In the genomic region with DNA sequence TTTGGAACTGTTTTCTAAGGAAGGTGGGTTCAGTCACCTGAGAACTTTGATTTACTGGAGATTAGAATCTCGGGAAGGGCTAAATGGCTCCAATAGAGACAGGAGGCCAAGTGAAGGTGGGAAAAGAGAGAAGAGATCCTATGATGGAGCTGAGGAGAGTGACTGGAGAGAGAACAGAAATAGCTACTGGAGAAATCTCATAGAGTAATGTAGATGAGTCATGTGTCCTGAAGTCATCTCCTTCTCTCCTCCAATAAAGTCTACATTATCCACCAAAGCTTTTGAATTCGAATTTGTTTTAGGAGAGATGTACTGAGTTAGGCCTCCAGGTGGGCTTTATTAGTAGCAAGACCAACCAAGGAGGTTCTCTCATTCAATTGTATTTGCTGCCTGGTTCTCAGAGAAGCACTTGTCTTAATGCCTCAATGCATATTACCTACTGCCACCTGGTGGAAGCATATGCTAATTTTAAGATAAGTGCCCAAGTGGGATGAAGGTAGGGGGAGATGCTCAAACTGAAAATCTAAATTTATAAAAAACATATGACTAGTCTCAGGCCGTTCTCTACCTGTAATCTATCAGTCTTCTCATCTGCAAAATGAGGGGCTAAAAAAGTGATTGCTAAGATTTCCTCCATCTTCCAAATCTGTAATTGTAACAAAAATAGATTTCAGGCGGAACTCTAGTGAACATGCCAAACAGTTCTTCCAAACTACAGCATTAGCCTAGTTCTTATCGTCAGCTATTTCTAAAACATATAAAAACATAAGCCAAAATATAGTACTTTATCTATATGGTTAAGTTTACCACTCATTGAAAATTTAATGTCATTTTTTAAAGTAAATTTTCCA, we compare ENCODE assay signal across 8 cellular contexts. TPM values are rescaled to one million over a fixed set of nuclear protein-coding genes. Genes with fewer than 3 reads are reported as not detected.
DNase-seq lines count a peak whose midpoint lies in the region; ATAC-seq and TF ChIP-seq lines count a peak whose summit lies in the region.

No MANE protein-coding gene starts in this region.

- in situ Hi-C loops in HAP-1 (cut with MboI; ENCODE audit: low sequenced_read_pairs): no loop called here

- H3K27me3 Mint-ChIP-seq in activated naive CD8-positive, alpha-beta T cell treated with anti-CD3 and anti-CD28 coated beads, Interleukin-2, amount 10 ng/mL, durations not matched to agents 7 days and 5 days: no peaks in the 10 kb centered on the region

- H3K9me3 ChIP-seq in HAP-1: no peaks in the 10 kb centered on the region

- peaks cover 0 to 4% of the 10 kb centered on the region in 2 donors for H3K9me3 Mint-ChIP-seq in activated naive CD4-positive, alpha-beta T cell treated with anti-CD3 and anti-CD28 coated beads, Interleukin-2, amount 50 U/mL, for 72 hours
- no peaks in the 10 kb centered on the region for H3K9me3 Mint-ChIP-seq in activated naive CD8-positive, alpha-beta T cell treated with anti-CD3 and anti-CD28 coated beads, Interleukin-2, amount 10 ng/mL, durations not matched to agents 7 days and 5 days

- H3K4me3 Mint-ChIP-seq in activated naive CD8-positive, alpha-beta T cell treated with anti-CD3 and anti-CD28 coated beads, Interleukin-2, amount 10 ng/mL, durations not matched to agents 7 days and 5 days: no peak overlapping the region

- POLR2A ChIA-PET in activated naive CD8-positive, alpha-beta T cell treated with anti-CD3 and anti-CD28 coated beads, Interleukin-2, amount 10 ng/mL, durations not matched to agents 7 days and 5 days (lab: Charles Lee): interaction anchor here (1.5 kb wide), 1 partner anchor 20 kb away, joined by 3 read pairs; no protein-coding TSS in a partner anchor

- TF ChIP-seq CTCF in kidney epithelial cell (IDR thresholded peaks at IDR 0.05; ENCODE audit: insufficient read depth, low read length, poor library complexity, severe bottlenecking): peak; percentile 65

- H3K4me1 Mint-ChIP-seq in activated naive CD8-positive, alpha-beta T cell treated with anti-CD3 and anti-CD28 coated beads, Interleukin-2, amount 10 ng/mL, durations not matched to agents 7 days and 5 days: peaks cover 37% of the 10 kb centered on the region

- H3K36me3 Mint-ChIP-seq in activated naive CD4-positive, alpha-beta T cell treated with anti-CD3 and anti-CD28 coated beads, Interleukin-2, amount 50 U/mL, for 72 hours: peaks cover 5 to 32% of the 10 kb centered on the region in 2 donors
- H3K36me3 Mint-ChIP-seq in activated naive CD8-positive, alpha-beta T cell treated with anti-CD3 and anti-CD28 coated beads, Interleukin-2, amount 10 ng/mL, durations not matched to agents 7 days and 5 days: peaks cover 49% of the 10 kb centered on the region

- H3K4me3 ChIP-seq in HAP-1 (no peak overlapping the region), kidney epithelial cell (ENCODE audit: low read depth, low read length) (no peak overlapping the region)

- DNase-seq in activated naive CD4-positive, alpha-beta T cell treated with anti-CD3 and anti-CD28 coated beads, Interleukin-2, amount 50 U/mL, for 72 hours (ENCODE audit: low spot score in 2 of 2): no peak
- DNase-seq in activated naive CD4-positive, alpha-beta T cell treated with anti-CD3 and anti-CD28 coated beads, Interleukin-2, amount 50 U/mL, for 16 hours: no peak
- DNase-seq in HAP-1 (ENCODE audit: low spot score in 2 of 2) (peak; percentile 29 to 61), NCI-H1092 (lab: John Stamatoyannopoulos, UW) (peak; percentile 45), kidney epithelial cell (ENCODE audit: low read depth) (peak; percentile 34), activated gamma-delta T cell treated with Interleukin-2 at 50 U/mL for 16 hours (no peak), nucleus accumbens (lab: John Stamatoyannopoulos, UW) (no peak)
- DNase-seq in activated naive CD8-positive, alpha-beta T cell treated with anti-CD3 and anti-CD28 coated beads, Interleukin-2, amount 10 ng/mL, durations not matched to agents 7 days and 5 days: no peak

- peak overlapping the region; percentile 66 to 91 for H3K27ac Mint-ChIP-seq in activated naive CD4-positive, alpha-beta T cell treated with anti-CD3 and anti-CD28 coated beads, Interleukin-2, amount 50 U/mL, for 72 hours
- H3K27ac Mint-ChIP-seq in activated naive CD8-positive, alpha-beta T cell treated with anti-CD3 and anti-CD28 coated beads, Interleukin-2, amount 10 ng/mL, durations not matched to agents 7 days and 5 days: no peak overlapping the region

- no peaks in the 10 kb centered on the region for H3K27me3 ChIP-seq in HAP-1 (ENCODE audit: low read depth)
- no peaks in the 10 kb centered on the region for H3K27me3 ChIP-seq in kidney epithelial cell (ENCODE audit: control insufficient read depth, insufficient read depth, low read length)

- peak; percentile 73 to 77 for ATAC-seq in activated naive CD4-positive, alpha-beta T cell treated with anti-CD3 and anti-CD28 coated beads, Interleukin-2, amount 50 U/mL, for 72 hours
- ATAC-seq in activated naive CD8-positive, alpha-beta T cell treated with anti-CD3 and anti-CD28 coated beads, Interleukin-2, amount 10 ng/mL, durations not matched to agents 7 days and 5 days (ENCODE audit: low read depth): peak; percentile 67

- H3K36me3 ChIP-seq in HAP-1 (replicated peaks) (no peaks in the 10 kb centered on the region), kidney epithelial cell (ENCODE audit: control insufficient read depth, insufficient read depth, low read length) (no peaks in the 10 kb centered on the region)

- H3K4me1 ChIP-seq in HAP-1: peaks cover 14% of the 10 kb centered on the region

RNA-seq across cellular contexts. Expression of a gene that starts 24.4 kb away (rescaled TPM):
- total RNA-seq in activated naive CD4-positive, alpha-beta T cell treated with anti-CD3 and anti-CD28 coated beads, Interleukin-2, amount 50 U/mL, for 72 hours: 10 to 100 TPM; 16.4 to 48.2 TPM
- total RNA-seq in activated naive CD8-positive, alpha-beta T cell treated with anti-CD3 and anti-CD28 coated beads, Interleukin-2, amount 10 ng/mL, durations not matched to agents 7 days and 5 days: 10 to 100 TPM; 65.8 to 66.8 TPM
- total RNA-seq in kidney epithelial cell: 0.48 and 0.67 TPM in 2 replicates

Comparison
In these comparisons a context has a peak if more than half of its experiments do, and no peak if none do; other contexts are left out.
1. DNase-seq: peak in HAP-1 (2 of 2), NCI-H1092 (single experiment) and kidney epithelial cell (single experiment); none in activated naive CD4-positive, alpha-beta T cell treated with anti-CD3 and anti-CD28 coated beads, Interleukin-2, amount 50 U/mL, for 72 hours (0 of 2), activated naive CD4-positive, alpha-beta T cell treated with anti-CD3 and anti-CD28 coated beads, Interleukin-2, amount 50 U/mL, for 16 hours (single experiment), activated naive CD8-positive, alpha-beta T cell treated with anti-CD3 and anti-CD28 coated beads, Interleukin-2, amount 10 ng/mL, durations not matched to agents 7 days and 5 days (single experiment), activated gamma-delta T cell treated with Interleukin-2 at 50 U/mL for 16 hours (single experiment) and nucleus accumbens (0 of 56).
2. RNA of a gene that starts 24.4 kb away (total RNA-seq): 65.8 to 66.8 TPM in activated naive CD8-positive, alpha-beta T cell treated with anti-CD3 and anti-CD28 coated beads, Interleukin-2, amount 10 ng/mL, durations not matched to agents 7 days and 5 days and 16.4 to 48.2 TPM in activated naive CD4-positive, alpha-beta T cell treated with anti-CD3 and anti-CD28 coated beads, Interleukin-2, amount 50 U/mL, for 72 hours; 0.48 to 0.67 TPM in kidney epithelial cell; every median in the first group is over 10 times any median in the second.